In the genomic region with DNA sequence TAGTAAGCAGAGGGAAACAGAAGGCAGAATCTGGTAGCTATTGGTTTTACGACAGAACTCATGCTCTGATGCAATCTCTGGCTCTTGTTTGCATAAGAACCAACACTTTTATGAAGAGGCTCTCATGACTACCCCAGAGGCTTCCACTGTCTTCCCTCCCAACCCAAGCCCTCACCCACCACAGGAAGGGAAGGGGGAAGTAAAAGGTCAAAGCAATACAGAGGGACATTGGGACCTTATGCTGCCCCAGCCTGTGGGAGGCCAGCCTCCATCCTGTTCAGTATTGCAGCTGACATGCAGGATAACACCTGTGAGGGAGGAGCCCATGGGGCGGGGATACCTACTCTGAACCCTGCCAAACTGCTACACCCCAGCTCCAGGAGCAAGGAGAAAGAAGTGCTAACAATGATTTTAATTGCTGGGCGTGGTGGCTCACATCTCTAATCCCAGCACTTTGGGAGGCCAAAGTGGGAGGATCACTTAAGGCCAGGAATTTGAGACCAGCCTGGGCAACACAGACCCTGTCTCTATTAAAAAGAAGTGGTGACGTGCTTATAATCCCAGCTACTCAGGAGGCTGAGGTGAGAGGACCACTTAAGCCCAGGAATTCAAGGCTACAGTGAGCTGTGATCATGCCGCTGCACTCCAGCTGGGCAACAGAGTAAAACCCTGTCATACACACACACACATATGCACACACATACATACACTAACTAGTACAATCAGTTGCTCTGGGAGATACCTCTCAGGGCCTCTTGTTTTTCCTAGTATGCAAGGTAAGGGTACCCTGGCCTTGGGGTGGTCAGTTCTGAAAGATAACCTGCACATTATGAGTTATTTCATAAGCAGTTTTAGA, we compare ENCODE assay signal across 9 cellular contexts. TPM values are rescaled to one million over a fixed set of nuclear protein-coding genes. Genes with fewer than 3 reads are reported as not detected.
DNase-seq lines count a peak whose midpoint lies in the region; ATAC-seq and TF ChIP-seq lines count a peak whose summit lies in the region.
"Had no signal": no experiment of that assay in that cellular context is flagged by ENCODE, and none has a peak within 500 bp of the region (broad histone marks: within the 10 kb centered on the region; RNA-seq: fewer than 3 reads in every experiment).

No MANE protein-coding gene starts in this region.

- H3K36me3 ChIP-seq in esophagus (ENCODE audit: control insufficient read depth in 2 of 2, insufficient read depth in 2 of 2, low read length in 1 of 2) (peaks cover 0 to 4% of the 10 kb centered on the region in 2 donors), upper lobe of right lung (peaks cover 12% of the 10 kb centered on the region)
- H3K36me3 ChIP-seq: SJSA1 had no signal

- WGBS in esophagus, 2 donors, result 32 to 52% methylated on average over 5 of the region's 5 CpGs

- H3K9me3 ChIP-seq in esophagus (ENCODE audit: control insufficient read depth in 2 of 2, insufficient read depth in 1 of 2, low read depth in 1 of 2, low read length in 1 of 2) (no peaks in the 10 kb centered on the region), upper lobe of right lung (no peaks in the 10 kb centered on the region)
- H3K9me3 ChIP-seq: SJSA1 had no signal

- no peak for DNase-seq in Right ventricle myocardium inferior (ENCODE audit: missing footprints)
- DNase-seq in cardiac septum (ENCODE audit: low spot score), result no peak
- DNase-seq in NCI-H748 treated with DMSO at 0.1 percent for 48 hours (lab: John Stamatoyannopoulos, UW), result peak; percentile 25
- DNase-seq in upper lobe of right lung, result peak; percentile 83
- no peak for DNase-seq in sciatic nerve (ENCODE audit: low spot score)

- H3K27me3 ChIP-seq in esophagus (ENCODE audit: control insufficient read depth in 1 of 2, insufficient read depth in 2 of 2, low read length in 2 of 2), result no peaks in the 10 kb centered on the region
- no peaks in the 10 kb centered on the region for H3K27me3 ChIP-seq in upper lobe of right lung
- H3K27me3 ChIP-seq: SJSA1 had no signal

- peak overlapping the region; percentile 61 to 92 for H3K27ac ChIP-seq in esophagus (ENCODE audit: low read depth in 2 of 2, low read length in 1 of 2)
- H3K27ac ChIP-seq in upper lobe of right lung, result peak overlapping the region; percentile 67
- H3K27ac ChIP-seq: SJSA1 had no signal

- TF ChIP-seq CTCF in upper lobe of right lung (IDR thresholded peaks at IDR 0.05), result no peak

- ATAC-seq in Right ventricle myocardium inferior (peak; percentile 49), upper lobe of right lung (peak; percentile 87), sciatic nerve (no peak), HG02588 (IDR thresholded peaks at IDR 0.05; ENCODE audit: unreplicated experiment) (no peak), HG02970 (IDR thresholded peaks at IDR 0.05; ENCODE audit: low FRiP score, unreplicated experiment) (no peak)

- H3K4me3 ChIP-seq in esophagus (ENCODE audit: low read depth in 1 of 2, low read length in 2 of 2), result no peak overlapping the region
- no peak overlapping the region for H3K4me3 ChIP-seq in upper lobe of right lung
- H3K4me3 ChIP-seq: SJSA1 had no signal

- intact Hi-C loops in Right ventricle myocardium inferior (cut with DNase I), result no loop called here
- intact Hi-C loops in cardiac septum (cut with DNase I), result no loop called here
- intact Hi-C loops in upper lobe of right lung (cut with DNase I), result no loop called here
- intact Hi-C loops in sciatic nerve (cut with DNase I), result no loop called here

- peaks cover 2 to 10% of the 10 kb centered on the region in 2 donors for H3K4me1 ChIP-seq in esophagus (ENCODE audit: control insufficient read depth in 2 of 2, insufficient read depth in 2 of 2, low read length in 1 of 2)
- peaks cover 26% of the 10 kb centered on the region for H3K4me1 ChIP-seq in upper lobe of right lung

RNA-seq across cellular contexts. Expression of a gene that starts 9.5 kb away (rescaled TPM):
- total RNA-seq in Right ventricle myocardium inferior (5.3 TPM), cardiac septum (4.6 TPM), upper lobe of right lung (45.0 TPM), sciatic nerve (17.0 TPM)
- polyA plus RNA-seq in esophagus, result 1 to 10 TPM; 3.6 to 7.5 TPM

RNA-seq across cellular contexts. Expression of a gene that starts 20.6 kb away (rescaled TPM):
- total RNA-seq in Right ventricle myocardium inferior (6.1 TPM), cardiac septum (8.3 TPM), upper lobe of right lung (32.6 TPM), sciatic nerve (31.8 TPM)
- 10 to 100 TPM; 11.7 to 12.8 TPM for polyA plus RNA-seq in esophagus

RNA-seq across cellular contexts. Expression of a gene that starts 45.2 kb away (rescaled TPM):
- total RNA-seq in Right ventricle myocardium inferior (14.3 TPM), cardiac septum (20.5 TPM), upper lobe of right lung (32.0 TPM), sciatic nerve (10.9 TPM)
- 10 to 100 TPM; 16.7 to 27.2 TPM for polyA plus RNA-seq in esophagus

Comparison
In these comparisons a context has a peak if more than half of its experiments do, and no peak if none do; other contexts are left out.
1. ATAC-seq: peak in Right ventricle myocardium inferior (single experiment) and upper lobe of right lung (single experiment); none in sciatic nerve (single experiment), HG02588 (single experiment) and HG02970 (single experiment).
2. DNase-seq: peak in NCI-H748 treated with DMSO at 0.1 percent for 48 hours (single experiment) and upper lobe of right lung (single experiment); none in Right ventricle myocardium inferior (single experiment), cardiac septum (single experiment) and sciatic nerve (single experiment).